ENCODE assay signal across 1 cellular context in the genomic region with DNA sequence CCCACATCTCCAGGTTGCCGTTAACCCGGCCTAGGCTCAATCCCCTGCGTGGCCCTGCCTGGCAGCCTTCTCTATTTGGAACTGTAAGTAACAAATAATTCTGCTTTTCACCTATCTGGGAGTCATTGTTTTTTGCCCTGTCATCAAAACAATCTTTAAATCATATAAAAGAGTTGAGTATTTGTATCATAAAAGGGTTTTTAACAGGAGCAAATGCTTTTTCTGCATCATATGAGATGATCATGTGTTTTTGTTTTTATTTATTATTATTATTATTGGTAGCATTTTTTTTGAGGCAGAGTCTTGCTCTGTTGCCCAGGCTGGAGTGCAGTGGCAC.
TF ChIP-seq lines count a peak whose summit lies in the region.

No MANE protein-coding gene starts in this region.

TF ChIP-seq in K562, 482 proteins besides CTCF, POLR2A, EP300 and RAD21:
- TF ChIP-seq ZNF316 (IDR thresholded peaks at IDR 0.05) (peak; percentile 64), PCBP2 (IDR thresholded peaks at IDR 0.05; ENCODE audit: low read depth, low read length, poor library complexity, severe bottlenecking) (no peak), MAFF (IDR thresholded peaks at IDR 0.05; ENCODE audit: low read length) (peak; percentile 39; the same call in 1 of the 2 replicates), C11orf30 (IDR thresholded peaks at IDR 0.05; ENCODE audit: low read depth) (0 out of 2 replicates have a peak, but pooled peaks have one; percentile 39), MAFG (tag; conservative IDR thresholded peaks at IDR 0.05) (peak; percentile 30; the same call in 1 of the 2 replicates)
TF ChIP-seq in K562: peak in this region for 4.
